In the genomic region with DNA sequence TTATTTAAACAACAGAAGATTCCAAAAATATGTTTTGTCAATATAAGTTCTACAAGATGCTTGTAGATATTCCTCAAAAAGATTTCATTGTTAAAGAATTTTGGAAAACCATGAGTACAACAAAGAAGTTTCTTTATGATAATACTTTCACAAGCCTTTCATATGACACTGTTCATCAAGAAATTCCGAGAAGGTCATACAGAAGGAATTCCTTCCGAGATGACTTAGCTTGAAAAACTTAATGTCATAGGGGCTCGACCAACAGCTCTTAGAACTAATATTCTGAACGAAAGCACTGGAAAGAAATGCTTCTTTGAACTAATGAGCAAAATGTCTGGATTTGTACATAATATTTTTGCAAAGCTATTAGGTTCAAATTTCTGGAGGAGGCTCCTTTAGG, we compare ENCODE assay signal across 32 cellular contexts.
"Had no signal": no experiment of that assay in that cellular context is flagged by ENCODE, and none has a peak within 500 bp of the region (broad histone marks: within the 10 kb centered on the region; RNA-seq: fewer than 3 reads in every experiment).

No MANE protein-coding gene starts in this region.

- H3K4me1 Mint-ChIP-seq: activated CD4-positive, alpha-beta memory T cell treated with anti-CD3 and anti-CD28 coated beads, Interleukin-2, amount 10 ng/mL, durations not matched to agents 7 days and 5 days; activated CD8-positive, alpha-beta memory T cell treated with anti-CD3 and anti-CD28 coated beads, Interleukin-2, amount 10 ng/mL, durations not matched to agents 7 days and 5 days; activated naive CD8-positive, alpha-beta T cell treated with anti-CD3 and anti-CD28 coated beads for 36 hours; WTC11 had no signal

- H3K36me3 Mint-ChIP-seq: activated CD8-positive, alpha-beta memory T cell treated with anti-CD3 and anti-CD28 coated beads, Interleukin-2, amount 10 ng/mL, durations not matched to agents 7 days and 5 days; activated naive CD8-positive, alpha-beta T cell treated with anti-CD3 and anti-CD28 coated beads for 36 hours; WTC11 had no signal

- H3K4me1 ChIP-seq: ascending aorta, body of pancreas, breast epithelium had no signal

- H3K4me3 Mint-ChIP-seq: activated CD4-positive, alpha-beta memory T cell treated with anti-CD3 and anti-CD28 coated beads, Interleukin-2, amount 10 ng/mL, durations not matched to agents 7 days and 5 days; activated CD8-positive, alpha-beta memory T cell treated with anti-CD3 and anti-CD28 coated beads, Interleukin-2, amount 10 ng/mL, durations not matched to agents 7 days and 5 days; activated naive CD8-positive, alpha-beta T cell treated with anti-CD3 and anti-CD28 coated beads for 36 hours; T-helper 1 cell treated with Interleukin-12 subunit alpha and Interleukin-12 subunit beta and Interleukin-4 antibody, amounts not matched to agents 30 μg/mL and 1 μg/mL, for 36 hours; T-helper 2 cell treated with Interferon-gamma antibody and Interleukin-4, amounts not matched to agents 5 μg/mL and 100 μg/mL, for 36 hours; WTC11 had no signal

- H3K4me3 ChIP-seq: ascending aorta, body of pancreas, breast epithelium, Peyer's patch had no signal

- ATAC-seq: activated CD8-positive, alpha-beta memory T cell treated with anti-CD3 and anti-CD28 coated beads, Interleukin-2, amount 10 ng/mL, durations not matched to agents 7 days and 5 days; body of pancreas; PC-3; WTC11 had no signal

- DNase-seq: activated CD4-positive, alpha-beta memory T cell treated with anti-CD3 and anti-CD28 coated beads, Interleukin-2, amount 10 ng/mL, durations not matched to agents 7 days and 5 days; activated CD4-positive, alpha-beta T cell treated with anti-CD3 and anti-CD28 coated beads for 4 hours; activated CD4-positive, alpha-beta T cell treated with anti-CD3 and anti-CD28 coated beads, Interleukin-2, amount 50 U/mL, for 1 hour; activated CD4-positive, CD25-positive, alpha-beta regulatory T cell treated with anti-CD3 and anti-CD28 coated beads, Interleukin-2, amount 50 U/mL, for 72 hours; activated CD8-positive, alpha-beta memory T cell treated with anti-CD3 and anti-CD28 coated beads for 24 hours; activated CD8-positive, alpha-beta memory T cell treated with anti-CD3 and anti-CD28 coated beads, Interleukin-2, amount 10 ng/mL, durations not matched to agents 7 days and 5 days; activated CD8-positive, alpha-beta memory T cell treated with anti-CD3 and anti-CD28 coated beads, Interleukin-2, amount 50 U/mL, for 48 hours; activated effector memory CD4-positive, alpha-beta T cell treated with anti-CD3 and anti-CD28 coated beads, Interleukin-2, amount 50 U/mL, for 16 hours; activated naive CD4-positive, alpha-beta T cell; activated naive CD4-positive, alpha-beta T cell treated with anti-CD3 and anti-CD28 coated beads, Interleukin-2, amount 50 U/mL, for 16 hours; activated naive CD8-positive, alpha-beta T cell treated with anti-CD3 and anti-CD28 coated beads for 36 hours; activated T-cell treated with anti-CD3 and anti-CD28 coated beads, Interleukin-2, amount 50 U/mL, for 48 hours; amygdala; body of pancreas; Karpas-422; NCI-H1105; NCI-H1436; NCI-H1694; NCI-H1930; NCI-H2081 treated with DMSO at 0.1 percent for 48 hours; NCI-H345; NCI-H524 treated with DMSO at 0.1 percent for 48 hours; NK-92 treated with Interleukin-12 subunit alpha and Interleukin-12 subunit beta, amount 100 ng/mL, for 24 hours; PC-3; Peyer's patch; RPMI8226; SHP77 treated with DMSO at 0.1 percent for 48 hours had no signal

- H3K27me3 Mint-ChIP-seq: activated naive CD8-positive, alpha-beta T cell treated with anti-CD3 and anti-CD28 coated beads for 36 hours had no signal

- H3K9me3 ChIP-seq: ascending aorta, body of pancreas, breast epithelium, Peyer's patch had no signal

- H3K27ac ChIP-seq: ascending aorta, body of pancreas, breast epithelium, Peyer's patch had no signal

- H3K27me3 ChIP-seq: ascending aorta, body of pancreas, breast epithelium, Peyer's patch had no signal

- H3K27ac Mint-ChIP-seq: activated CD4-positive, alpha-beta memory T cell treated with anti-CD3 and anti-CD28 coated beads, Interleukin-2, amount 10 ng/mL, durations not matched to agents 7 days and 5 days; activated CD8-positive, alpha-beta memory T cell treated with anti-CD3 and anti-CD28 coated beads, Interleukin-2, amount 10 ng/mL, durations not matched to agents 7 days and 5 days; activated naive CD8-positive, alpha-beta T cell treated with anti-CD3 and anti-CD28 coated beads for 36 hours; T-helper 1 cell treated with Interleukin-12 subunit alpha and Interleukin-12 subunit beta and Interleukin-4 antibody, amounts not matched to agents 30 μg/mL and 1 μg/mL, for 36 hours; T-helper 2 cell treated with Interferon-gamma antibody and Interleukin-4, amounts not matched to agents 5 μg/mL and 100 μg/mL, for 36 hours; WTC11 had no signal

- H3K36me3 ChIP-seq: ascending aorta, breast epithelium, Peyer's patch had no signal
